In the genomic region with DNA sequence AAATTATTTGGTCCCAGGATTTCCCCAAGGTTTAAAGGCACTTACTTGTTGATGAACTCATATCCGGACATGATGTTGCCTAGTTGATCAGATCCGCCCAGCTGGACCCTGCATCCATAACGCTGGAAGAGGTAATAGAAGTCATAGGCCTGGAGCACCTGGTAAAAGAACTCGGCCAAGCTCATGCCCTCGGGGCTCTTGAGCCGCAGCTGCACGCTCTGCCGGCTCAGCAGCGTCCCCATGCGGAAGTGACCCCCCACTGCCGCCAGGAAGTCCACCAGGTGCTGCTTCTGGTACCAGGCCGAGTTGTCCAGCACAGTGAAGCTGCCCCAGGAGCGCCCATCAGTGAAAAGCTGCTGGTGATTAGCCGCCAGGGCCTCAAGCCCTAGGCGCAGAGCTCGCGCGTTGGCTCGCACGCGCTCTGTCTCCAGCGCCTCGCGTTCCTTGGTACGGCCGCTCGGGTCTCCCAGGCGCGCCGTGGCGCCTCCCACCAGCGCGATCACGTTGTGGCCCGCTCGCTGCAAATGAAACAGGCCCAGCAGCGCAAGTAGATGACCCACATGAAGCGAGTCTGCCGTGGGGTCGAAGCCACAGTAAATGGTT, we compare ENCODE assay signal across 8 cellular contexts. TPM values are rescaled to one million over a fixed set of nuclear protein-coding genes. Genes with fewer than 3 reads are reported as not detected.
A peak's percentile ranks its signal among the peaks of the same experiment; 100 is the strongest.
DNase-seq lines count a peak whose midpoint lies in the region; ATAC-seq, FAIRE-seq and TF ChIP-seq lines count a peak whose summit lies in the region.

No MANE protein-coding gene starts in this region.

- no peaks in the 10 kb centered on the region for H3K27me3 ChIP-seq in keratinocyte (ENCODE audit: control insufficient read depth, extremely low read depth, insufficient read depth, low read length)

- peaks cover 18% of the 10 kb centered on the region for H3K4me1 ChIP-seq in keratinocyte (ENCODE audit: control insufficient read depth, extremely low read depth, insufficient read depth, low read length)

- H3K4me3 ChIP-seq in WI38 (ENCODE audit: low read depth, low read length) (peak overlapping the region; percentile 99), keratinocyte (ENCODE audit: control insufficient read depth in 2 of 3, extremely low read depth in 1 of 3, insufficient read depth in 2 of 3, low read depth in 1 of 3, low read length in 3 of 3) (peak overlapping the region; percentile 49 to 90 (median 52))

- ATAC-seq in GM18505 (IDR thresholded peaks at IDR 0.05; ENCODE audit: unreplicated experiment) (peak; percentile 77), HG03025 (IDR thresholded peaks at IDR 0.05; ENCODE audit: low FRiP score, unreplicated experiment) (peak; percentile 74)

- FAIRE-seq in keratinocyte (lab: Jason Lieb, UNC) = peak; percentile 67

- TF ChIP-seq POLR2A in GM18505 (IDR thresholded peaks at IDR 0.05; ENCODE audit: borderline replicate concordance, extremely low read depth, insufficient read depth, insufficient read length) = no peak

- TF ChIP-seq CTCF in 22Rv1 (IDR thresholded peaks at IDR 0.05) = peak; percentile 99
- peak; percentile 83 for TF ChIP-seq CTCF in WI38 (IDR thresholded peaks at IDR 0.05; ENCODE audit: low read depth, low read length)
- peak; percentile 87 to 96 (median 89) for TF ChIP-seq CTCF in keratinocyte (optimal IDR thresholded peaks at IDR 0.05 in 1 of 3, IDR thresholded peaks at IDR 0.05 in 1 of 3, conservative IDR thresholded peaks at IDR 0.05 in 1 of 3; ENCODE audit: extremely low read depth in 1 of 3, insufficient read depth in 2 of 3, low read length in 3 of 3)

- peaks cover 4 to 25% of the 10 kb centered on the region in 2 experiments for H3K36me3 ChIP-seq in keratinocyte (ENCODE audit: control insufficient read depth in 2 of 2, extremely low read depth in 1 of 2, insufficient read depth in 2 of 2, low read length in 2 of 2)

- peak overlapping the region; percentile 61 for H3K4me2 ChIP-seq in keratinocyte (ENCODE audit: control insufficient read depth, extremely low read depth, insufficient read depth, low read depth, low read length)

- H3K27ac ChIP-seq in 22Rv1 (peak overlapping the region; percentile 87), caudate nucleus (ENCODE audit: low read depth, low read length) (peak overlapping the region; percentile 95), keratinocyte (ENCODE audit: control insufficient read depth, insufficient read depth, low read length) (peak overlapping the region; percentile 93)

- H3K9ac ChIP-seq in keratinocyte (ENCODE audit: control insufficient read depth, extremely low read depth, insufficient read depth, low read length) = peak overlapping the region; percentile 96

- no peaks in the 10 kb centered on the region for H3K9me3 ChIP-seq in keratinocyte (ENCODE audit: control insufficient read depth, low read depth, low read length)

- DNase-seq in NCI-H2081 treated with DMSO at 0.1 percent for 48 hours (lab: John Stamatoyannopoulos, UW) (peak; percentile 79), caudate nucleus (lab: John Stamatoyannopoulos, UW) (peak in 55 of 61 donors; percentile 23 to 84 (median 62)), keratinocyte (ENCODE audit: low read depth, low spot score) (peak; percentile 93)
- DNase-seq in stimulated activated CD4-positive, alpha-beta T cell treated with anti-CD3 and anti-CD28 coated beads, Interleukin-15, amount 100 ng/mL, for 24 hours = peak; percentile 81

- dilution Hi-C loops in keratinocyte (cut with MboI; ENCODE audit: extremely low pct_ligation_motif_present, low sequenced_read_pairs) = no loop called here

- peaks cover 36% of the 10 kb centered on the region for H3K79me2 ChIP-seq in keratinocyte (ENCODE audit: control insufficient read depth, insufficient read depth, low read length)

- no peaks in the 10 kb centered on the region for H4K20me1 ChIP-seq in keratinocyte (ENCODE audit: control insufficient read depth, extremely low read depth, insufficient read depth, low read length)

- H3K9me1 ChIP-seq in keratinocyte (ENCODE audit: control insufficient read depth, extremely low read depth, insufficient read depth, low read length) = no peaks in the 10 kb centered on the region

- peak overlapping the region; percentile 71 for H2AFZ ChIP-seq in keratinocyte (ENCODE audit: control insufficient read depth, low read length)

RNA-seq across cellular contexts. Expression of a gene that starts 0.5 kb away (rescaled TPM):
- polyA plus RNA-seq in keratinocyte = 28.4 to 46.8 TPM (median 31.1 TPM) in 3 replicates
- polyA plus RNA-seq in keratinocyte (2011; ENCODE audit: low read depth) = 19.2 TPM
- polyA plus RNA-seq in keratinocyte (2011; cell fraction: cytosol; rRNA removed) = 17.3 and 37.0 TPM in 2 replicates
- 26.0 and 29.1 TPM in 2 replicates for polyA plus RNA-seq in keratinocyte (2011; cell fraction: nucleus; rRNA removed)
- 22.7 and 34.9 TPM in 2 replicates for polyA plus RNA-seq in keratinocyte (2012; ENCODE audit: low replicate concordance)
- 14.1 to 17.7 TPM (median 16.8 TPM) in 3 replicates for polyA minus RNA-seq in keratinocyte
- 19.4 TPM for polyA minus RNA-seq in keratinocyte (2011; cell fraction: cytosol; rRNA and poly(A)+ RNA removed)
- 19.8 and 24.0 TPM in 2 replicates for polyA minus RNA-seq in keratinocyte (2011; cell fraction: nucleus; rRNA and poly(A)+ RNA removed)

Comparison
In these comparisons a context has a peak if more than half of its experiments do, and no peak if none do; other contexts are left out.
1. Peak in every context shown above with its lines: DNase-seq, ATAC-seq, H3K4me3 ChIP-seq and H3K27ac ChIP-seq.